Comparison of ENCODE assay signal across 12 cellular contexts in genomic region chr2:66573866-66574265, GRCh38.
DNase-seq lines count a peak whose midpoint lies in the region; ATAC-seq and TF ChIP-seq lines count a peak whose summit lies in the region.
"Had no signal": no experiment of that assay in that cellular context is flagged by ENCODE, and none has a peak within 500 bp of the region (broad histone marks: within the 10 kb centered on the region; RNA-seq: fewer than 3 reads in every experiment).

No MANE protein-coding gene starts in this region.

- H3K27me3 ChIP-seq in HUES64 (ENCODE audit: insufficient read depth, low read length): peaks cover 38% of the 10 kb centered on the region

- no peaks in the 10 kb centered on the region for H3K36me3 ChIP-seq in HUES64 (ENCODE audit: insufficient read depth, low read length)
- H3K36me3 ChIP-seq in mesodermal cell (ENCODE audit: control insufficient read depth, insufficient read depth, low read length): peaks cover 2% of the 10 kb centered on the region
- H3K36me3 ChIP-seq: neutrophil had no signal

- H3K4me3 ChIP-seq in HUES64 (ENCODE audit: low read length) (peak overlapping the region; percentile 55), mesodermal cell (ENCODE audit: extremely low read depth, insufficient read depth, low read length, poor library complexity, severe bottlenecking) (peak overlapping the region; percentile 23)

- H3K9ac ChIP-seq in HUES64 (ENCODE audit: low read depth, low read length): peak overlapping the region; percentile 32; the same call in 1 of the 2 replicates

- ATAC-seq in GM21723 (IDR thresholded peaks at IDR 0.05; ENCODE audit: unreplicated experiment): no peak
- ATAC-seq: T-cell had no signal

- peak overlapping the region in 4 of 5 experiments; percentile 73 to 98 (median 84) for H3K27ac Mint-ChIP-seq in brain
- H3K27ac Mint-ChIP-seq in activated naive CD4-positive, alpha-beta T cell treated with anti-CD3 and anti-CD28 coated beads for 36 hours: no peak overlapping the region
- H3K27ac Mint-ChIP-seq: B cell, T-cell had no signal

- no peak overlapping the region for H3K27ac ChIP-seq in HUES64 (ENCODE audit: low read depth, low read length)
- H3K27ac ChIP-seq in mesodermal cell (ENCODE audit: low read depth, low read length, severe bottlenecking): peak overlapping the region; percentile 88
- H3K27ac ChIP-seq: neutrophil had no signal

- no peaks in the 10 kb centered on the region for H3K9me3 Mint-ChIP-seq in brain
- no peaks in the 10 kb centered on the region for H3K9me3 Mint-ChIP-seq in activated naive CD4-positive, alpha-beta T cell treated with anti-CD3 and anti-CD28 coated beads for 36 hours

- H3K36me3 Mint-ChIP-seq in brain: peaks cover 10% of the 10 kb centered on the region
- no peaks in the 10 kb centered on the region for H3K36me3 Mint-ChIP-seq in activated naive CD4-positive, alpha-beta T cell treated with anti-CD3 and anti-CD28 coated beads for 36 hours (ENCODE audit: low read depth)
- H3K36me3 Mint-ChIP-seq: T-cell had no signal

- H3K27me3 Mint-ChIP-seq in brain: peaks cover 25% of the 10 kb centered on the region
- peaks cover 47% of the 10 kb centered on the region for H3K27me3 Mint-ChIP-seq in activated naive CD4-positive, alpha-beta T cell treated with anti-CD3 and anti-CD28 coated beads for 36 hours (ENCODE audit: low read depth)

- H3K4me1 ChIP-seq in HUES64 (ENCODE audit: insufficient read depth, low read length): peaks cover 53% of the 10 kb centered on the region
- H3K4me1 ChIP-seq in mesodermal cell (ENCODE audit: control insufficient read depth, insufficient read depth, low read length, poor library complexity, severe bottlenecking): peaks cover 23% of the 10 kb centered on the region

- intact Hi-C loops in activated naive CD4-positive, alpha-beta T cell treated with anti-CD3 and anti-CD28 coated beads for 36 hours (cut with micrococcal nuclease): loop anchor here (2.0 to 10.0 kb wide), 2 partner anchors 137 to 821 kb away; partner anchors contain the start of gene ETAA1

- no peaks in the 10 kb centered on the region for H3K9me3 ChIP-seq in HUES64 (ENCODE audit: insufficient read depth, low read depth, low read length)
- no peaks in the 10 kb centered on the region for H3K9me3 ChIP-seq in mesodermal cell (ENCODE audit: control insufficient read depth, low read length)
- H3K9me3 ChIP-seq: neutrophil had no signal

- peaks cover 77% of the 10 kb centered on the region for H3K4me1 Mint-ChIP-seq in brain
- peaks cover 11% of the 10 kb centered on the region for H3K4me1 Mint-ChIP-seq in activated naive CD4-positive, alpha-beta T cell treated with anti-CD3 and anti-CD28 coated beads for 36 hours (ENCODE audit: low read depth)

- peak overlapping the region; percentile 58 to 78 (median 77) for H3K4me3 Mint-ChIP-seq in brain
- H3K4me3 Mint-ChIP-seq in activated naive CD4-positive, alpha-beta T cell treated with anti-CD3 and anti-CD28 coated beads for 36 hours: no peak overlapping the region

- CTCF ChIA-PET in activated naive CD4-positive, alpha-beta T cell treated with anti-CD3 and anti-CD28 coated beads for 36 hours (lab: Charles Lee): no interaction called here

- under 1% methylated on average over 8 of the region's 8 CpGs for WGBS in HUES64
- 0 to 3% methylated on average over 6 to 7 of the region's 8 CpGs for WGBS in mesodermal cell (ENCODE audit: insufficient coverage in 2 of 2), 2 experiments

- no peak for TF ChIP-seq CTCF in brain (conservative IDR thresholded peaks at IDR 0.05)

- DNase-seq in A172 (ENCODE audit: low spot score): peak; percentile 14
- no peak for DNase-seq in activated gamma-delta T cell (lab: John Stamatoyannopoulos, UW)
- no peak for DNase-seq in activated CD4-positive, alpha-beta T cell treated with anti-CD3 and anti-CD28 coated beads for 48 hours
- no peak for DNase-seq in activated naive CD4-positive, alpha-beta T cell treated with anti-CD3 and anti-CD28 coated beads for 36 hours
- DNase-seq: activated CD8-positive, alpha-beta memory T cell treated with anti-CD3 and anti-CD28 coated beads, Interleukin-2, amount 50 U/mL, for 48 hours; T-cell had no signal
